8 cellular contexts compared by ENCODE assay signal in genomic region chr2:102449370-102449974, GRCh38. TPM values are rescaled to one million over a fixed set of nuclear protein-coding genes. Genes with fewer than 3 reads are reported as not detected.
DNase-seq lines count a peak whose midpoint lies in the region; ATAC-seq and TF ChIP-seq lines count a peak whose summit lies in the region.

No MANE protein-coding gene starts in this region.

- no peak for TF ChIP-seq POLR2A in upper lobe of left lung (IDR thresholded peaks at IDR 0.05)

- H3K36me3 ChIP-seq in neutrophil: peaks cover 93% of the 10 kb centered on the region
- peaks cover 0 to 11% (median 0%) of the 10 kb centered on the region in 4 donors for H3K36me3 ChIP-seq in upper lobe of left lung

- no peak for TF ChIP-seq EP300 in upper lobe of left lung (IDR thresholded peaks at IDR 0.05)

- H3K4me1 ChIP-seq in neutrophil (ENCODE audit: control insufficient read depth in 1 of 2, insufficient read depth in 1 of 2, low read depth in 1 of 2, low read length in 1 of 2) (peaks cover 0 to 2% of the 10 kb centered on the region in 2 experiments), upper lobe of left lung (no peaks in the 10 kb centered on the region)

- no peaks in the 10 kb centered on the region for H3K27me3 ChIP-seq in neutrophil
- no peaks in the 10 kb centered on the region for H3K27me3 ChIP-seq in upper lobe of left lung

- peak; percentile 75 for TF ChIP-seq CTCF in epithelial cell of esophagus (IDR thresholded peaks at IDR 0.05; ENCODE audit: insufficient read depth, low read depth, low read length, missing control alignments)
- peak; percentile 41 for TF ChIP-seq CTCF in neutrophil (IDR thresholded peaks at IDR 0.05)
- peak; percentile 35 to 64 (median 54) for TF ChIP-seq CTCF in upper lobe of left lung (IDR thresholded peaks at IDR 0.05)

- H3K4me3 ChIP-seq in epithelial cell of esophagus (ENCODE audit: low read length) (no peak overlapping the region), neutrophil (ENCODE audit: low read depth in 1 of 2, low read length in 1 of 2) (no peak overlapping the region), upper lobe of left lung (no peak overlapping the region)

- no peaks in the 10 kb centered on the region for H3K9me3 ChIP-seq in neutrophil
- no peaks in the 10 kb centered on the region for H3K9me3 ChIP-seq in upper lobe of left lung

- ATAC-seq in upper lobe of left lung (ENCODE audit: low FRiP score in 2 of 2): peak in 1 of 2 donors; percentile 56

- H3K27ac ChIP-seq in neutrophil (no peak overlapping the region), upper lobe of left lung (no peak overlapping the region)

- peak; percentile 7 for DNase-seq in NCI-H510A treated with DMSO at 0.1 percent for 48 hours (lab: John Stamatoyannopoulos, UW)
- no peak for DNase-seq in NCI-H510A (lab: John Stamatoyannopoulos, UW)
- DNase-seq in NCI-H69 (lab: John Stamatoyannopoulos, UW): peak; percentile 2
- DNase-seq in activated CD8-positive, alpha-beta memory T cell treated with anti-CD3 and anti-CD28 coated beads for 1 hour (ENCODE audit: extremely low read depth in 1 of 2, low read depth in 1 of 2): peak; percentile 20 to 40
- DNase-seq in epithelial cell of esophagus (ENCODE audit: low read depth): peak; percentile 56
- DNase-seq in upper lobe of left lung: no peak
- no peak for DNase-seq in mesenteric fat pad (ENCODE audit: low spot score)

- WGBS in upper lobe of left lung, 2 donors: 0 to 7% methylated on average over 1 of the region's 1 CpG

RNA-seq across cellular contexts. Expression of gene SLC9A4, which starts 23.6 kb away (rescaled TPM):
- total RNA-seq in upper lobe of left lung (not detected), mesenteric fat pad (not detected)

RNA-seq across cellular contexts. Expression of gene IL18RAP, which starts 26.5 kb away (rescaled TPM):
- total RNA-seq in upper lobe of left lung (10 to 100 TPM in 3 of 6 donors, 1 to 10 TPM in 3; 8.0 to 16.3 (median 10.9) TPM), mesenteric fat pad (13.8 TPM)

Comparison
In these comparisons a context has a peak if more than half of its experiments do, and no peak if none do; other contexts are left out.
1. DNase-seq: peak in NCI-H510A treated with DMSO at 0.1 percent for 48 hours (single experiment), NCI-H69 (single experiment), activated CD8-positive, alpha-beta memory T cell treated with anti-CD3 and anti-CD28 coated beads for 1 hour (2 of 2) and epithelial cell of esophagus (single experiment); none in NCI-H510A (single experiment), upper lobe of left lung (0 of 2) and mesenteric fat pad (single experiment).
2. Peak in every context shown above with its lines, with median percentiles within 50 percentile points of each other: CTCF ChIP-seq.